In the genomic region with DNA sequence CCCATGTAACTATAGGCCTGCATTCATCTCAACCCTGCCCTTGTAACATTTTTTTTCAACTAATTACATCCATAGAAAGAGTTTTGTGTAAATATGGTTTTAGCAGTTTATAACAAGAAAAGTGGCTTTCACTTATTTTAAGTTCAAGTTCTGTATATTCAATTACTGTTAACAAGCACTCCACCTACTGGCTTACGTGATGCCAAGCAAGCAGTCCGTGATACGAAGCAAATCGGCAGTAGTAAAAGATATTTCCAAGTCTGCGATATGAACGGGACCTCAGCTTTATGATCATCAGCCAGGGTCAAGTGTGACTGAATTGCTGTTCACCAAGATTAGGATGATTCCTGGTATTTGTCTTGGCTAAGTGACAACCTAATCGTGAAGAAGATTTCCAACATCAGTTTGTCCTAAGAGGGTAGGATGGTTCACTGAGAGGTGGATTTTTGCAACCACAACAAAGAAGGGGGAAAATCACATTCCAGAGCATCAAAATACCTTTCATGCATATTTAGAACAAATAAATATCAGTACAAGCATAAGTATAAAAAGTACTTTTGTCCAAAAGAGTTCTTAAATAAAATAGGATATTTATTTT, we compare ENCODE assay signal across 8 cellular contexts.
A peak's percentile ranks its signal among the peaks of the same experiment; 100 is the strongest.
DNase-seq lines count a peak whose midpoint lies in the region; ATAC-seq and TF ChIP-seq lines count a peak whose summit lies in the region.

No MANE protein-coding gene starts in this region.

- no peak overlapping the region for H3K4me3 Mint-ChIP-seq in activated CD4-positive, alpha-beta T cell treated with anti-CD3 and anti-CD28 coated beads, Interleukin-2, amount 10 ng/mL, durations not matched to agents 7 days and 5 days

- CTCF ChIA-PET in activated CD4-positive, alpha-beta T cell treated with anti-CD3 and anti-CD28 coated beads, Interleukin-2, amount 10 ng/mL, durations not matched to agents 7 days and 5 days (lab: Charles Lee): no interaction called here

- POLR2A ChIA-PET in activated CD4-positive, alpha-beta T cell treated with anti-CD3 and anti-CD28 coated beads, Interleukin-2, amount 10 ng/mL, durations not matched to agents 7 days and 5 days (lab: Charles Lee): no interaction called here

- no peaks in the 10 kb centered on the region for H3K36me3 Mint-ChIP-seq in activated CD4-positive, alpha-beta T cell treated with anti-CD3 and anti-CD28 coated beads, Interleukin-2, amount 10 ng/mL, durations not matched to agents 7 days and 5 days (ENCODE audit: low read depth)

- DNase-seq in DMS 273 (lab: John Stamatoyannopoulos, UW; ENCODE audit: unreplicated experiment): peak; percentile 46
- no peak for DNase-seq in DMS 273 treated with DMSO at 0.1 percent for 48 hours (lab: John Stamatoyannopoulos, UW)
- DNase-seq in NCI-H2171 (lab: John Stamatoyannopoulos, UW): peak; percentile 57
- DNase-seq in cerebellar cortex (ENCODE audit: low spot score): peak; percentile 11
- DNase-seq in pons (ENCODE audit: low spot score): peak; percentile 34
- no peak for DNase-seq in activated CD4-positive, alpha-beta T cell treated with anti-CD3 and anti-CD28 coated beads, Interleukin-2, amount 10 ng/mL, durations not matched to agents 7 days and 5 days

- ATAC-seq in GM18505 (IDR thresholded peaks at IDR 0.05; ENCODE audit: unreplicated experiment) (no peak), GM18520 (IDR thresholded peaks at IDR 0.05; ENCODE audit: unreplicated experiment) (no peak)

- H3K4me1 Mint-ChIP-seq in activated CD4-positive, alpha-beta T cell treated with anti-CD3 and anti-CD28 coated beads, Interleukin-2, amount 10 ng/mL, durations not matched to agents 7 days and 5 days: no peaks in the 10 kb centered on the region

- TF ChIP-seq POLR2A in GM18505 (IDR thresholded peaks at IDR 0.05; ENCODE audit: borderline replicate concordance, extremely low read depth, insufficient read depth, insufficient read length): no peak

- H3K9me3 Mint-ChIP-seq in activated CD4-positive, alpha-beta T cell treated with anti-CD3 and anti-CD28 coated beads, Interleukin-2, amount 10 ng/mL, durations not matched to agents 7 days and 5 days: peaks cover 2% of the 10 kb centered on the region

- no peaks in the 10 kb centered on the region for H3K27me3 Mint-ChIP-seq in activated CD4-positive, alpha-beta T cell treated with anti-CD3 and anti-CD28 coated beads, Interleukin-2, amount 10 ng/mL, durations not matched to agents 7 days and 5 days

- H3K27ac Mint-ChIP-seq in activated CD4-positive, alpha-beta T cell treated with anti-CD3 and anti-CD28 coated beads, Interleukin-2, amount 10 ng/mL, durations not matched to agents 7 days and 5 days: no peak overlapping the region

Comparison
In these comparisons a context has a peak if more than half of its experiments do, and no peak if none do; other contexts are left out.
1. DNase-seq: peak in DMS 273 (single experiment), NCI-H2171 (single experiment), cerebellar cortex (single experiment) and pons (single experiment); none in DMS 273 treated with DMSO at 0.1 percent for 48 hours (single experiment) and activated CD4-positive, alpha-beta T cell treated with anti-CD3 and anti-CD28 coated beads, Interleukin-2, amount 10 ng/mL, durations not matched to agents 7 days and 5 days (single experiment).